ENCODE assay signal across 8 cellular contexts in genomic region chr2:185424958-185425629, GRCh38.
DNase-seq lines count a peak whose midpoint lies in the region; ATAC-seq and TF ChIP-seq lines count a peak whose summit lies in the region.
"Not testable (repeated sequence)": the region's sequence is repeated elsewhere in the genome, so short reads cannot be mapped to it uniquely, and the experiment has no call there.

No MANE protein-coding gene starts in this region.

- peak overlapping the region; percentile 98 for H3K4me3 Mint-ChIP-seq in neural crest cell
- peak overlapping the region in 1 of 2 donors; percentile 71 for H3K4me3 Mint-ChIP-seq in stimulated activated naive CD8-positive, alpha-beta T cell treated with anti-CD3 and anti-CD28 coated beads, Interleukin-15, amount 100 ng/mL, for 72 hours

- H3K9ac ChIP-seq in ES-I3 (ENCODE audit: low read depth, low read length) (peak overlapping the region; percentile 82), iPS-18a (ENCODE audit: low read length) (peak overlapping the region; percentile 92)

- H3K27me3 Mint-ChIP-seq in neural crest cell (ENCODE audit: low read depth); stimulated activated naive CD8-positive, alpha-beta T cell treated with anti-CD3 and anti-CD28 coated beads, Interleukin-15, amount 100 ng/mL, for 72 hours: not testable (repeated sequence)

- not testable (repeated sequence) for H3K9me3 ChIP-seq in ES-I3 (ENCODE audit: control insufficient read depth, insufficient read depth, low read length); iPS-18a (ENCODE audit: control insufficient read depth, low read depth, low read length)

- H3K36me3 Mint-ChIP-seq in neural crest cell (ENCODE audit: low read depth) = not testable (repeated sequence)

- H3K4me1 Mint-ChIP-seq in neural crest cell = peaks cover 24% of the 10 kb centered on the region
- not testable (repeated sequence) for H3K4me1 Mint-ChIP-seq in stimulated activated naive CD8-positive, alpha-beta T cell treated with anti-CD3 and anti-CD28 coated beads, Interleukin-15, amount 100 ng/mL, for 72 hours

- H3K9me3 Mint-ChIP-seq in neural crest cell; stimulated activated naive CD8-positive, alpha-beta T cell treated with anti-CD3 and anti-CD28 coated beads, Interleukin-15, amount 100 ng/mL, for 72 hours: not testable (repeated sequence)

- TF ChIP-seq CTCF in neural crest cell (conservative IDR thresholded peaks at IDR 0.05) = not testable (repeated sequence)

- not testable (repeated sequence) for H3K36me3 ChIP-seq in ES-I3 (ENCODE audit: insufficient read depth, low read length); iPS-18a (ENCODE audit: control insufficient read depth, low read depth, low read length)

- peak overlapping the region; percentile 94 for H3K4me3 ChIP-seq in iPS-18a (ENCODE audit: low read length)

- peak overlapping the region; percentile 47 for H3K27ac ChIP-seq in iPS-18a (ENCODE audit: low read length)

- not testable (repeated sequence) for H3K27me3 ChIP-seq in iPS-18a (ENCODE audit: control insufficient read depth, insufficient read depth, low read length)

- DNase-seq in NCI-H2227 (lab: John Stamatoyannopoulos, UW; ENCODE audit: unreplicated experiment) (peak; percentile 26), activated gamma-delta T cell (lab: John Stamatoyannopoulos, UW) (peak; percentile 9), neural crest cell (ENCODE audit: low read depth, low spot score) (peak; percentile 51)
- peak; percentile 17 for DNase-seq in activated CD4-positive, alpha-beta T cell treated with anti-CD3 and anti-CD28 coated beads for 48 hours
- DNase-seq in effector CD8-positive, alpha-beta T cell (lab: John Stamatoyannopoulos, UW) = peak; percentile 1
- peak; percentile 11 to 25 for DNase-seq in stimulated activated naive CD8-positive, alpha-beta T cell treated with anti-CD3 and anti-CD28 coated beads, Interleukin-15, amount 100 ng/mL, for 72 hours

- not testable (repeated sequence) for ATAC-seq in stimulated activated naive CD8-positive, alpha-beta T cell treated with anti-CD3 and anti-CD28 coated beads, Interleukin-15, amount 100 ng/mL, for 72 hours

- not testable (repeated sequence) for H3K4me1 ChIP-seq in ES-I3 (ENCODE audit: insufficient read depth, low read length); iPS-18a (ENCODE audit: control insufficient read depth, low read depth, low read length)

- H3K27ac Mint-ChIP-seq in neural crest cell (ENCODE audit: unreplicated experiment) = peak overlapping the region; percentile 98
- peak overlapping the region in 1 of 2 donors; percentile 34 for H3K27ac Mint-ChIP-seq in stimulated activated naive CD8-positive, alpha-beta T cell treated with anti-CD3 and anti-CD28 coated beads, Interleukin-15, amount 100 ng/mL, for 72 hours

Comparison
In these comparisons a context has a peak if more than half of its experiments do, and no peak if none do; other contexts are left out.
1. DNase-seq: peak in every context shown above with its lines; median percentile 51 in neural crest cell; 26 in NCI-H2227; 18 in stimulated activated naive CD8-positive, alpha-beta T cell treated with anti-CD3 and anti-CD28 coated beads, Interleukin-15, amount 100 ng/mL, for 72 hours; 17 in activated CD4-positive, alpha-beta T cell treated with anti-CD3 and anti-CD28 coated beads for 48 hours; 9 in activated gamma-delta T cell; 1 in effector CD8-positive, alpha-beta T cell.